In the genomic region with DNA sequence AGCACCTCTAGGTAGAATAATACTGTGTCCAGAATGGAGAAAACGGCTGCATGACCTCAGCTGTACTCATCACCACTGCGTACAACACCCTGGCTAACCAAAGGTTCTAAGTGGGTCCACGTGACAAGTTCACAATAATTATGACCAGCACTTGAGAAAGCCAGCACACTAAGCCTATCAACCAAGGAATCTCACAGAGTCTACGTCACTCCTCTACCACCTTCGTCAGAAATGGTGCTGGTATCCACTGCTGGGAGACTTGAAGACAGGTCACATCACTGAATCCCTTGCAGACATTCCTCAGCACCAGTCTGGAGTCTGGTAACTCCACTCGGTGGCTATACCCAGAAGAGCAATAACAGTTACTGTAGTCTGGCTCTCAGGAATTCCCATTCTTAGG, we compare ENCODE assay signal across 20 cellular contexts. TPM values are rescaled to one million over a fixed set of nuclear protein-coding genes. Genes with fewer than 3 reads are reported as not detected.
DNase-seq lines count a peak whose midpoint lies in the region; ATAC-seq, FAIRE-seq and TF ChIP-seq lines count a peak whose summit lies in the region.
"Had no signal": no experiment of that assay in that cellular context is flagged by ENCODE, and none has a peak within 500 bp of the region (broad histone marks: within the 10 kb centered on the region; RNA-seq: fewer than 3 reads in every experiment).

No MANE protein-coding gene starts in this region.

- H3K36me3 Mint-ChIP-seq in type B pancreatic cell = peaks cover 19% of the 10 kb centered on the region
- H3K36me3 Mint-ChIP-seq: CD4-positive, alpha-beta memory T cell had no signal

- no peak overlapping the region for H4K5ac ChIP-seq in H1 (ENCODE audit: insufficient read length, low read depth, low read length)

- H3K36me3 ChIP-seq in H1 (ENCODE audit: control insufficient read depth in 2 of 4, insufficient read depth in 4 of 4, low read length in 3 of 4) = peaks cover 0 to 17% (median 0%) of the 10 kb centered on the region in 4 experiments; a peak in 1 of 8 replicates

- POLR2A ChIA-PET in H1 (lab: Charles Lee; ENCODE audit: partially characterized antibody) = no interaction called here

- peak overlapping the region; percentile 11 for H3K27ac Mint-ChIP-seq in type B pancreatic cell
- H3K27ac Mint-ChIP-seq: CD4-positive, alpha-beta memory T cell had no signal

- no peaks in the 10 kb centered on the region for H3K4me1 ChIP-seq in H1 (replicated peaks in 1 of 4; ENCODE audit: control insufficient read depth in 3 of 4, insufficient read depth in 4 of 4, low read length in 3 of 4)

- no peak overlapping the region for H3K9ac ChIP-seq in H1 (replicated peaks in 1 of 4; ENCODE audit: extremely low read depth in 1 of 4, low read depth in 3 of 4, low read length in 3 of 4)

- H2BK5ac ChIP-seq in H1 (ENCODE audit: low read depth, low read length) = no peak overlapping the region

- no peak overlapping the region for H2AK5ac ChIP-seq in H1 (ENCODE audit: low read depth, low read length)

- FAIRE-seq in H1 (lab: Jason Lieb, UNC) (no peak), urothelium cell line (lab: Jason Lieb, UNC) (no peak)
- FAIRE-seq: G401.6, GM12891, GM18507 had no signal

- no peak overlapping the region for H2BK15ac ChIP-seq in H1 (ENCODE audit: low read length)

- no peak for TF ChIP-seq CTCF in H1 (IDR thresholded peaks at IDR 0.05; ENCODE audit: control extremely low read depth in 1 of 3, insufficient read depth in 1 of 3, low read depth in 1 of 3, low read length in 3 of 3)
- no peak for TF ChIP-seq CTCF in type B pancreatic cell (conservative IDR thresholded peaks at IDR 0.05)

- peak; percentile 89 for DNase-seq in NCI-H748 (lab: John Stamatoyannopoulos, UW; ENCODE audit: unreplicated experiment)
- DNase-seq in NCI-H748 treated with DMSO at 0.1 percent for 48 hours (lab: John Stamatoyannopoulos, UW) = no peak
- peak; percentile 15 for DNase-seq in NCI-H510A treated with DMSO at 0.1 percent for 48 hours (lab: John Stamatoyannopoulos, UW)
- DNase-seq in H1 (ENCODE audit: low read depth in 1 of 2, low spot score in 2 of 2) = no peak
- DNase-seq in type B pancreatic cell (ENCODE audit: extremely low spot score, unreplicated experiment) = no peak
- DNase-seq in kidney glomerular epithelial cell (lab: John Stamatoyannopoulos, UW) = no peak
- no peak for DNase-seq in urothelium cell line (ENCODE audit: low spot score)
- DNase-seq: 8988T; CD4-positive, alpha-beta memory T cell; H7; Karpas-422; NCI-H1105; NCI-H1694; NCI-H446; PC-9 had no signal

- no peak overlapping the region for H3K14ac ChIP-seq in H1 (ENCODE audit: insufficient read length)

- H4K20me1 ChIP-seq in H1 (replicated peaks in 1 of 2; ENCODE audit: control insufficient read depth in 1 of 2, insufficient read depth in 2 of 2, low read length in 2 of 2) = no peaks in the 10 kb centered on the region

- ATAC-seq in HG03442 (IDR thresholded peaks at IDR 0.05; ENCODE audit: unreplicated experiment) = no peak

- no peak overlapping the region for H4K91ac ChIP-seq in H1 (replicated peaks; ENCODE audit: insufficient read length, low read length)

- H2AFZ ChIP-seq in H1 (ENCODE audit: low read length) = peak overlapping the region; percentile 42; the same call in 1 of the 2 replicates
- H2AFZ ChIP-seq: PC-9 had no signal

- no peaks in the 10 kb centered on the region for H3K79me2 ChIP-seq in H1 (ENCODE audit: control insufficient read depth in 1 of 2, insufficient read depth in 2 of 2, low read length in 2 of 2)

- H3K23me2 ChIP-seq in H1 (ENCODE audit: low read depth, low read length) = no peaks in the 10 kb centered on the region

- no peaks in the 10 kb centered on the region for H3K4me1 Mint-ChIP-seq in type B pancreatic cell (ENCODE audit: unreplicated experiment)
- H3K4me1 Mint-ChIP-seq: CD4-positive, alpha-beta memory T cell had no signal

- no peaks in the 10 kb centered on the region for H3K27me3 ChIP-seq in H1 (replicated peaks in 1 of 4; ENCODE audit: control insufficient read depth in 3 of 4, extremely low read depth in 1 of 4, insufficient read depth in 3 of 4, low read length in 3 of 4)

- TF ChIP-seq POLR2A in H1 (IDR thresholded peaks at IDR 0.05; ENCODE audit: control extremely low read depth in 1 of 2, low read depth in 2 of 2, low read length in 2 of 2) = no peak

- H3K4me3 Mint-ChIP-seq in type B pancreatic cell = no peak overlapping the region
- H3K4me3 Mint-ChIP-seq: CD4-positive, alpha-beta memory T cell had no signal

- H3K23ac ChIP-seq in H1 (ENCODE audit: insufficient read length) = no peak overlapping the region

- no peaks in the 10 kb centered on the region for H3K9me3 ChIP-seq in H1 (ENCODE audit: insufficient read depth in 2 of 2, low read depth in 1 of 2, low read length in 1 of 2)

- no peak for TF ChIP-seq EP300 in H1 (IDR thresholded peaks at IDR 0.05; ENCODE audit: borderline replicate concordance in 1 of 2, low read depth in 2 of 2, low read length in 2 of 2)

- peaks cover 3% of the 10 kb centered on the region for H3K9me3 Mint-ChIP-seq in type B pancreatic cell

- H4K8ac ChIP-seq in H1 (ENCODE audit: extremely low read depth, insufficient read depth, low read length) = no peak overlapping the region

- H3K56ac ChIP-seq in H1 (replicated peaks; ENCODE audit: insufficient read length, low read depth, low read length) = no peak overlapping the region

- H3K4ac ChIP-seq in H1 (replicated peaks; ENCODE audit: insufficient read length, low read depth, low read length) = no peak overlapping the region

- H3K27ac ChIP-seq in H1 (ENCODE audit: low read depth, low read length) = no peak overlapping the region
- H3K27ac ChIP-seq: PC-9 had no signal

- H3K27me3 Mint-ChIP-seq in type B pancreatic cell = no peaks in the 10 kb centered on the region

- no peak overlapping the region for H3K4me2 ChIP-seq in H1 (ENCODE audit: insufficient read depth in 1 of 2, low read depth in 2 of 2, low read length in 2 of 2)
- H3K4me2 ChIP-seq: PC-9 had no signal

- H3K4me3 ChIP-seq in H1 (ENCODE audit: extremely low read depth in 1 of 4, insufficient read depth in 2 of 4, low read depth in 3 of 4, low read length in 4 of 4) = no peak overlapping the region
- H3K4me3 ChIP-seq: PC-9 had no signal

- TF ChIP-seq RAD21 in H1 (IDR thresholded peaks at IDR 0.05 in 1 of 2, conservative IDR thresholded peaks at IDR 0.05 in 1 of 2; ENCODE audit: low read depth in 2 of 2, low read length in 2 of 2) = no peak

- no peak overlapping the region for H2BK20ac ChIP-seq in H1 (ENCODE audit: low read length)

- no peak overlapping the region for H2BK12ac ChIP-seq in H1 (ENCODE audit: low read depth, low read length)

- H3K79me1 ChIP-seq in H1 (ENCODE audit: low read depth, low read length) = no peaks in the 10 kb centered on the region; the same call in 1 of the 2 replicates

- CTCF ChIA-PET in H1 (lab: Charles Lee; ENCODE audit: partially characterized antibody) = no interaction called here

- no peak overlapping the region for H3K18ac ChIP-seq in H1 (ENCODE audit: extremely low read depth, low read length)

- H2BK120ac ChIP-seq in H1 (replicated peaks; ENCODE audit: low read depth, low read length) = no peak overlapping the region

- 94% methylated on average over 6 of the region's 6 CpGs; no CpG with 5 or more reads in 1 of the 2 experiments for WGBS in H1 (ENCODE audit: extremely low coverage in 1 of 2, insufficient coverage in 1 of 2, insufficient read length in 1 of 2, insufficient replicate concordance in 2 of 2, low coverage in 1 of 2, low lambda C conversion rate in 2 of 2, missing lambda C conversion rate in 1 of 2), 2 experiments

TF ChIP-seq in H1, 55 proteins besides CTCF, POLR2A, EP300 and RAD21:
- TF ChIP-seq TBP (IDR thresholded peaks at IDR 0.05; ENCODE audit: low read depth, low read length) (no peak), JUN (IDR thresholded peaks at IDR 0.05; ENCODE audit: low read depth, low read length) (no peak), NANOG (IDR thresholded peaks at IDR 0.05; ENCODE audit: insufficient read depth, low read depth, low read length, poor library complexity, severe bottlenecking) (no peak), KDM4A (IDR thresholded peaks at IDR 0.05; ENCODE audit: low read depth, low read length, severe bottlenecking) (no peak), BACH1 (IDR thresholded peaks at IDR 0.05; ENCODE audit: low read length) (no peak), RNF2 (IDR thresholded peaks at IDR 0.05; ENCODE audit: borderline replicate concordance, low read depth, low read length, missing control alignments, poor library complexity, severe bottlenecking) (no peak), MAFK (IDR thresholded peaks at IDR 0.05; ENCODE audit: low read depth, low read length) (no peak), NRF1 (IDR thresholded peaks at IDR 0.05; ENCODE audit: low read depth, low read length) (no peak), CEBPB (IDR thresholded peaks at IDR 0.05; ENCODE audit: low read depth, low read length) (no peak), SUZ12 (IDR thresholded peaks at IDR 0.05; ENCODE audit: low read length) (no peak), CBX5 (IDR thresholded peaks at IDR 0.05; ENCODE audit: low read depth, low read length) (no peak), CBX8 (IDR thresholded peaks at IDR 0.05; ENCODE audit: borderline replicate concordance, low read depth, low read length) (no peak), SIRT6 (IDR thresholded peaks at IDR 0.05; ENCODE audit: low read length) (no peak), KDM1A (IDR thresholded peaks at IDR 0.05; ENCODE audit: borderline replicate concordance, low read length) (no peak), CHD1 (IDR thresholded peaks at IDR 0.05; ENCODE audit: low read depth, low read length) (no peak)
TF ChIP-seq in H1: peak in this region for 0.

RNA-seq across cellular contexts. Expression of a gene that starts 40.8 kb away (rescaled TPM):
- 72.0 and 73.3 TPM in 2 replicates for total RNA-seq in H1 (2021; fragmentation: NEBNext Ultra II Directional; extraction: Animal tissue kit (Norgen Biotek cat#: 25700))
- polyA plus RNA-seq in H1 (2011; rRNA removed) = 13.5 and 14.5 TPM in 2 replicates
- 21.8 TPM for polyA plus RNA-seq in H1 (2011; cell fraction: cytosol; rRNA removed)
- polyA plus RNA-seq in H1 (2011; cell fraction: nucleus; rRNA removed) = 4.4 TPM
- polyA plus RNA-seq in H1 (2012, experiment 1 of 2) = 7.3 to 18.3 TPM (median 9.5 TPM) in 4 replicates
- 4.5 TPM for polyA plus RNA-seq in H1 (2012, experiment 2 of 2)
- 26.0 TPM for polyA plus RNA-seq in H1 (2013, experiment 1 of 2)
- 24.2 TPM for polyA plus RNA-seq in H1 (2013, experiment 2 of 2)
- 9.3 and 9.4 TPM in 2 replicates for polyA minus RNA-seq in H1 (2011; rRNA and poly(A)+ RNA removed)
- polyA minus RNA-seq in H1 (2011; cell fraction: cytosol; rRNA and poly(A)+ RNA removed) = 16.9 TPM
- polyA minus RNA-seq in H1 (2011; cell fraction: nucleus; rRNA and poly(A)+ RNA removed) = 21.4 TPM
- total RNA-seq in type B pancreatic cell (ENCODE audit: low replicate concordance) = 31.7 and 56.8 TPM in 2 replicates
- polyA plus RNA-seq: BJ had no signal

Comparison
In these comparisons a context has a peak if more than half of its experiments do, and no peak if none do; other contexts are left out.
1. DNase-seq: peak in NCI-H748 (single experiment) and NCI-H510A treated with DMSO at 0.1 percent for 48 hours (single experiment); none in NCI-H748 treated with DMSO at 0.1 percent for 48 hours (single experiment), H1 (0 of 2), type B pancreatic cell (single experiment), kidney glomerular epithelial cell (single experiment) and urothelium cell line (single experiment).